Comparison of ENCODE assay signal across 8 cellular contexts in the genomic region with DNA sequence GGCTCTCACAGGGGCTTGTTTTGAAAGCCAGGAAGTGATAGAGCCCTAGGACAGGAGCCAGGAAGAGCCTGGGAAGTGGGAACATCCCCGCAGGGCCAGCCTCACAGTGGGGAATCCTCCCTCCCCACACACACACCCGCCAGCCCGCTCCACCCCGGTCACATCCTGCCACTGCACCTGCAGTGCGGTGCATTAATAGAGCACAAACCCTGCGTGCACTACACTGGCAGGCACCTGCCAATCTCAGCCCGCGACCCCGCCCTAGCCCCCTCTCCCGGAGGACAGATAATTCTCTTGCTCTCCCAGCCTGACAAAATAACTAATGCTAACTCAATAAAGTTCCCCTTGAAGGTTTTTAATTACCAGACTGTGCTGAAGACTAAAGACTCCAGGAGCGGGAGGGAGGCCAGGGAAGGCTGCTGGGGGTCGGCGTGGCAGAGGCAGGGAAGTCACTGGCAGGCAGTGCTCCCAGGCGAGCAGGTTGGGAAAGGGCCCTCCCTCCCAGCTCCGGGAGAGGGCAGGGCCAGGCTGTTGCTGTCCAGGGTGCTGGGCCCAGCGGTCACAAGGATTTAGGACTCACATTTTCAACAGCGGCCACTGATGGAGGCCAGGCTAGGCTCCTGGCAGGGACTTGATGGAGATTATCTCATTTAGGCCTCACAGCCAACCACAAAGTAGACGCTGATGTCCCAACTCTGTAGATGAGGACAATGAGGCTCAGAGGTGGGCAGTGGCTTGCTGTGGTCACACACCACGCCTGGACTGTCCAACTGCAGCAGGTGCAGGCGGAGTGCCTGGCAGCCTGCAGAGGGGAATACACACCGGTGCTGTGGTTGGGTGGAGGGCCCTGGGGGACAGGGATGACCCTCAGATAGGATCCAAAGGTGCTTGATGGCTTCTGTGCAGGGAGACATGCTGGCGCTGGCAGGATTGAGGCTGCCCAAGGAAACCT. TPM values are rescaled to one million over a fixed set of nuclear protein-coding genes. Genes with fewer than 3 reads are reported as not detected.
DNase-seq lines count a peak whose midpoint lies in the region; ATAC-seq and TF ChIP-seq lines count a peak whose summit lies in the region.

No MANE protein-coding gene starts in this region.

- DNase-seq in activated gamma-delta T cell treated with Interleukin-2 at 50 U/mL for 16 hours (peak; percentile 26), activated gamma-delta T cell (lab: John Stamatoyannopoulos, UW) (no peak), Peyer's patch (peak; percentile 40 to 68 (median 64)), prostate gland (ENCODE audit: low spot score) (peak; percentile 15), GM19238 (ENCODE audit: insufficient read length, low spot score) (no peak), SKM-1 (lab: John Stamatoyannopoulos, UW; ENCODE audit: unreplicated experiment) (no peak)
- DNase-seq in effector memory CD8-positive, alpha-beta T cell: no peak

- TF ChIP-seq POLR2A in Peyer's patch (IDR thresholded peaks at IDR 0.05): no peak
- no peak for TF ChIP-seq POLR2A in prostate gland (IDR thresholded peaks at IDR 0.05)

- ATAC-seq in effector memory CD8-positive, alpha-beta T cell (replicated peaks): peak; percentile 48
- no peak for ATAC-seq in GM21576 (IDR thresholded peaks at IDR 0.05; ENCODE audit: unreplicated experiment)

- H3K27ac ChIP-seq in Peyer's patch (peak overlapping the region in 2 of 4 donors; percentile 36 to 67), prostate gland (no peak overlapping the region)

- H3K27me3 ChIP-seq in Peyer's patch (no peaks in the 10 kb centered on the region), prostate gland (replicated peaks; ENCODE audit: insufficient read depth) (no peaks in the 10 kb centered on the region)

- no peak overlapping the region for H3K4me3 Mint-ChIP-seq in effector memory CD8-positive, alpha-beta T cell

- intact Hi-C loops in prostate gland (cut with DNase I): no loop called here

- H3K4me3 ChIP-seq in Peyer's patch (no peak overlapping the region), prostate gland (no peak overlapping the region)

- WGBS in prostate gland: 50% methylated on average over 22 of the region's 22 CpGs

- H3K4me1 Mint-ChIP-seq in effector memory CD8-positive, alpha-beta T cell (ENCODE audit: low read depth in 2 of 2): peaks cover 14 to 28% of the 10 kb centered on the region in 2 donors

- no peaks in the 10 kb centered on the region for H3K9me3 ChIP-seq in Peyer's patch
- no peaks in the 10 kb centered on the region for H3K9me3 ChIP-seq in prostate gland

- H3K9me3 Mint-ChIP-seq in effector memory CD8-positive, alpha-beta T cell: no peaks in the 10 kb centered on the region

- H3K36me3 ChIP-seq in Peyer's patch (no peaks in the 10 kb centered on the region), prostate gland (no peaks in the 10 kb centered on the region)

- peak overlapping the region in 1 of 2 donors; percentile 55 for H3K27ac Mint-ChIP-seq in effector memory CD8-positive, alpha-beta T cell

- H3K36me3 Mint-ChIP-seq in effector memory CD8-positive, alpha-beta T cell (ENCODE audit: insufficient read depth): peaks cover 2% of the 10 kb centered on the region

- H3K27me3 Mint-ChIP-seq in effector memory CD8-positive, alpha-beta T cell: no peaks in the 10 kb centered on the region

- TF ChIP-seq CTCF in Peyer's patch (IDR thresholded peaks at IDR 0.05) (no peak), prostate gland (IDR thresholded peaks at IDR 0.05) (no peak)

- H3K4me1 ChIP-seq in Peyer's patch (peaks cover 0 to 28% (median 7%) of the 10 kb centered on the region in 4 donors), prostate gland (replicated peaks) (peaks cover 3% of the 10 kb centered on the region)

RNA-seq across cellular contexts. Expression of gene TCF20, which starts 23.9 kb away (rescaled TPM):
- total RNA-seq in Peyer's patch (10 to 100 TPM; 43.8 to 75.1 (median 59.5) TPM), prostate gland (10 to 100 TPM; 43.9 to 47.3 TPM)

Comparison
In these comparisons a context has a peak if more than half of its experiments do, and no peak if none do; other contexts are left out.
1. DNase-seq: peak in activated gamma-delta T cell treated with Interleukin-2 at 50 U/mL for 16 hours (single experiment), Peyer's patch (3 of 3) and prostate gland (single experiment); none in activated gamma-delta T cell (single experiment), effector memory CD8-positive, alpha-beta T cell (0 of 3), GM19238 (single experiment) and SKM-1 (single experiment).